1 cellular context compared by ENCODE assay signal in the genomic region with DNA sequence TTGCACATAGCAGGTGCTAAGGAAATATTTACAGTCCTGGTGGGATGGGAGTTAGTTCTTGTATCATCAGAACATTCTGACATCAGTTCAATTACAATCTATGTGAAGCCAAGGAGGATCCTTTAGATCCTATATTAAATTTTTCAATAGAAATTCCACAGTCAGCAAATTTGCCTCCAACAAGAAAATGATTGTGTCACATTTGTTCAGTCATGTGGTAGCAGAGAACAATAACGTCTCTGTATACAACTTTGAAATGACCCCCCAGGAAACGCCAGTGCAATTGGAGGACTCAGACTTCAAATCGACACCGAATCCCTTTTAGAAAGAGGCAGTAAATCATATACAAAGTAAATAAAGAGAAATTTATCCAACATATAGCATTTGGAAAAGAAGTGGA.
TF ChIP-seq lines count a peak whose summit lies in the region.

No MANE protein-coding gene starts in this region.

TF ChIP-seq in HepG2, 621 proteins besides CTCF, POLR2A, EP300 and RAD21 (continued from another document):
- no peak for TF ChIP-seq ETV5 (CRISPR knock-in tag; IDR thresholded peaks at IDR 0.05; ENCODE audit: borderline replicate concordance)
